1 cellular context compared by ENCODE assay signal in the genomic region with DNA sequence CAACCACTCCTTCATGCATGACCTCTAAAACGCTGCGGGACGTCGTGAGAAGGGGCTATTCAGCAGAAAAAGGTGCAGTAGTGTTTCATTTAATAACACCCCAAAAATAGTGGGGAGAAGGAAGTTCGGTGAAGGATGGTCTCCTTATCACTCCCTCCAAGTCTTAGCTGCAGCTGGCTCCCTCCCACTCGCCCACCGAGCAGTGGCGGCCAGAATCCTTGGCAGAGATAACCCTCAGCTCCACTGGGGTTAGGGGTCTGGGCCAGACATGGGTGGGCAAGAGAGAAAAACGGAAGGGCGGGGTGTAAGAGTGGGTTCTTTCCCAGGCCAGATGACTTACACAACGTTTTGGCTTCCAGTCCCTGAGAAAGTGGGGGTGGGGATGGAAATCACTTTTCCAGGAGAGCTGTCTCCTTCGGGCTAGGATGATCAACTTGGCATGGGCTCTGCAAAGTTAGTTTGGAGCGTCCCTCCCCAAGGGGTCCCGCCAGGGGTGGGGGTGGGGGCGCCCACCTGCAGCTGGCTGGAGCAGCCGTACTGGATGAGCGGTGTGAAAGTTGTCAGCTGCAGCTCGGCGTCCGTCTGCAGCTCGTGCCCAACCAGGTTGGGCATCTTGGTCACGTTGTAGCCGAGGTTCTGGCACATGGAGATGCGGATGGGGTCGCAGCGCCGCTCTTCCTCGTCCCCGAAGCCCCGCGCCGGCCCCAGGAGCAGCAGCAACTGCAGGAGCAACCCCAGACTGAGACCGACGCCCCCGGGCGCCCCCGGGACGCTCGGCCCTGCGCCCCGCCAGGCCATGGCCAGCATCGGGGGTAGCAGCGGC.
TF ChIP-seq lines count a peak whose summit lies in the region.

No MANE protein-coding gene starts in this region.

TF ChIP-seq in K562, 482 proteins besides CTCF, POLR2A, EP300 and RAD21 (continued from another document and continues in another):
- TF ChIP-seq CHD7 (IDR thresholded peaks at IDR 0.05; ENCODE audit: low read depth, low read length) (no peak), CEBPB (tag; IDR thresholded peaks at IDR 0.05) (no peak), ZNF280A (IDR thresholded peaks at IDR 0.05; ENCODE audit: low read depth, partially characterized antibody) (no peak), CBX5 (IDR thresholded peaks at IDR 0.05; ENCODE audit: borderline replicate concordance, low read depth) (no peak), ZNF717 (CRISPR knock-in tag; IDR thresholded peaks at IDR 0.05) (no peak), MEF2A (IDR thresholded peaks at IDR 0.05; ENCODE audit: control insufficient read depth, low read depth, low read length) (no peak), CHD4 (IDR thresholded peaks at IDR 0.05; ENCODE audit: insufficient read depth, insufficient replicate concordance, low read depth, low read length, poor library complexity, severe bottlenecking) (no peak), ZNF695 (CRISPR knock-in tag; IDR thresholded peaks at IDR 0.05) (no peak), GATA2 (CRISPR knock-in tag; IDR thresholded peaks at IDR 0.05) (no peak), EHMT2 (IDR thresholded peaks at IDR 0.05) (no peak), DMBX1 (CRISPR knock-in tag; IDR thresholded peaks at IDR 0.05; ENCODE audit: borderline replicate concordance) (no peak), RFX5 (IDR thresholded peaks at IDR 0.05; ENCODE audit: low read depth, low read length) (no peak), E2F1 (CRISPR knock-in tag; IDR thresholded peaks at IDR 0.05) (0 out of 2 replicates have a peak, but pooled peaks have one; percentile 31), XRCC3 (IDR thresholded peaks at IDR 0.05) (no peak), NR3C1 (CRISPR knock-in tag; IDR thresholded peaks at IDR 0.05) (peak; percentile 47; the same call in 1 of the 2 replicates), PREB (CRISPR knock-in tag; IDR thresholded peaks at IDR 0.05) (no peak), HSF4 (CRISPR knock-in tag; IDR thresholded peaks at IDR 0.05; ENCODE audit: borderline replicate concordance) (no peak), PATZ1 (CRISPR knock-in tag; IDR thresholded peaks at IDR 0.05; ENCODE audit: borderline replicate concordance) (no peak), NFIC (IDR thresholded peaks at IDR 0.05) (no peak), NCOA4 (IDR thresholded peaks at IDR 0.05; ENCODE audit: partially characterized antibody) (no peak), ZNF589 (CRISPR knock-in tag; IDR thresholded peaks at IDR 0.05; ENCODE audit: low read depth) (no peak)
- TF ChIP-seq, protein P1, sequence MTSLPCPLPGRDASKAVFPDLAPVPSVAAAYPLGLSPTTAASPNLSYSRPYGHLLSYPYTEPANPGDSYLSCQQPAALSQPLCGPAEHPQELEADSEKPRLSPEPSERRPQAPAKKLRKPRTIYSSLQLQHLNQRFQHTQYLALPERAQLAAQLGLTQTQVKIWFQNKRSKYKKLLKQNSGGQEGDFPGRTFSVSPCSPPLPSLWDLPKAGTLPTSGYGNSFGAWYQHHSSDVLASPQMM (CRISPR knock-in tag; IDR thresholded peaks at IDR 0.05): no peak
- TF ChIP-seq, protein P2, sequence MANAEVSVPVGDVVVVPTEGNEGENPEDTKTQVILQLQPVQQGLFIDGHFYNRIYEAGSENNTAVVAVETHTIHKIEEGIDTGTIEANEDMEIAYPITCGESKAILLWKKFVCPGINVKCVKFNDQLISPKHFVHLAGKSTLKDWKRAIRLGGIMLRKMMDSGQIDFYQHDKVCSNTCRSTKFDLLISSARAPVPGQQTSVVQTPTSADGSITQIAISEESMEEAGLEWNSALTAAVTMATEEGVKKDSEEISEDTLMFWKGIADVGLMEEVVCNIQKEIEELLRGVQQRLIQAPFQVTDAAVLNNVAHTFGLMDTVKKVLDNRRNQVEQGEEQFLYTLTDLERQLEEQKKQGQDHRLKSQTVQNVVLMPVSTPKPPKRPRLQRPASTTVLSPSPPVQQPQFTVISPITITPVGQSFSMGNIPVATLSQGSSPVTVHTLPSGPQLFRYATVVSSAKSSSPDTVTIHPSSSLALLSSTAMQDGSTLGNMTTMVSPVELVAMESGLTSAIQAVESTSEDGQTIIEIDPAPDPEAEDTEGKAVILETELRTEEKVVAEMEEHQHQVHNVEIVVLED (CRISPR knock-in tag; IDR thresholded peaks at IDR 0.05): no peak
- TF ChIP-seq, protein P3, sequence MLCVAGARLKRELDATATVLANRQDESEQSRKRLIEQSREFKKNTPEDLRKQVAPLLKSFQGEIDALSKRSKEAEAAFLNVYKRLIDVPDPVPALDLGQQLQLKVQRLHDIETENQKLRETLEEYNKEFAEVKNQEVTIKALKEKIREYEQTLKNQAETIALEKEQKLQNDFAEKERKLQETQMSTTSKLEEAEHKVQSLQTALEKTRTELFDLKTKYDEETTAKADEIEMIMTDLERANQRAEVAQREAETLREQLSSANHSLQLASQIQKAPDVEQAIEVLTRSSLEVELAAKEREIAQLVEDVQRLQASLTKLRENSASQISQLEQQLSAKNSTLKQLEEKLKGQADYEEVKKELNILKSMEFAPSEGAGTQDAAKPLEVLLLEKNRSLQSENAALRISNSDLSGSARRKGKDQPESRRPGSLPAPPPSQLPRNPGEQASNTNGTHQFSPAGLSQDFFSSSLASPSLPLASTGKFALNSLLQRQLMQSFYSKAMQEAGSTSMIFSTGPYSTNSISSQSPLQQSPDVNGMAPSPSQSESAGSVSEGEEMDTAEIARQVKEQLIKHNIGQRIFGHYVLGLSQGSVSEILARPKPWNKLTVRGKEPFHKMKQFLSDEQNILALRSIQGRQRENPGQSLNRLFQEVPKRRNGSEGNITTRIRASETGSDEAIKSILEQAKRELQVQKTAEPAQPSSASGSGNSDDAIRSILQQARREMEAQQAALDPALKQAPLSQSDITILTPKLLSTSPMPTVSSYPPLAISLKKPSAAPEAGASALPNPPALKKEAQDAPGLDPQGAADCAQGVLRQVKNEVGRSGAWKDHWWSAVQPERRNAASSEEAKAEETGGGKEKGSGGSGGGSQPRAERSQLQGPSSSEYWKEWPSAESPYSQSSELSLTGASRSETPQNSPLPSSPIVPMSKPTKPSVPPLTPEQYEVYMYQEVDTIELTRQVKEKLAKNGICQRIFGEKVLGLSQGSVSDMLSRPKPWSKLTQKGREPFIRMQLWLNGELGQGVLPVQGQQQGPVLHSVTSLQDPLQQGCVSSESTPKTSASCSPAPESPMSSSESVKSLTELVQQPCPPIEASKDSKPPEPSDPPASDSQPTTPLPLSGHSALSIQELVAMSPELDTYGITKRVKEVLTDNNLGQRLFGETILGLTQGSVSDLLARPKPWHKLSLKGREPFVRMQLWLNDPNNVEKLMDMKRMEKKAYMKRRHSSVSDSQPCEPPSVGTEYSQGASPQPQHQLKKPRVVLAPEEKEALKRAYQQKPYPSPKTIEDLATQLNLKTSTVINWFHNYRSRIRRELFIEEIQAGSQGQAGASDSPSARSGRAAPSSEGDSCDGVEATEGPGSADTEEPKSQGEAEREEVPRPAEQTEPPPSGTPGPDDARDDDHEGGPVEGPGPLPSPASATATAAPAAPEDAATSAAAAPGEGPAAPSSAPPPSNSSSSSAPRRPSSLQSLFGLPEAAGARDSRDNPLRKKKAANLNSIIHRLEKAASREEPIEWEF (CRISPR knock-in tag; IDR thresholded peaks at IDR 0.05): no peak
